Comparison of ENCODE assay signal across 15 cellular contexts in the genomic region with DNA sequence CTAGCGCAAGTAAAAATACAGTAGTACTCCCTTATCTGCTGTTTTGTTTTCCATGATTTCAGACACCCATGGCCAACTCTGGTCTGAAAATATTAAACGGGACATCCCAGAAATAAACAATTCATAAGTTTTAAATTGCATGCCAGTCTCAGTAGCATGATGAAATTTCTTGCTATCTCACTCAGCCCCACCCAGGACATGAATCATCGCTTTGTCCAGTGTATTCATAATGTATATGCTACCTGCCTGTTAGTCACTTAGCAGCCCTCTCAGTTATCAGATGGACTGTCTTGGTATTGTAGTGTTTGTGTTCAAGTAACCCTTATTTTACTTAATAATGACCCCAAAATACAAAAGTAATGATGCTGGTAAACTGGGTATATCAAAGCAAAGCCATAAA.
DNase-seq lines count a peak whose midpoint lies in the region; ATAC-seq and TF ChIP-seq lines count a peak whose summit lies in the region.
"Had no signal": no experiment of that assay in that cellular context is flagged by ENCODE, and none has a peak within 500 bp of the region (broad histone marks: within the 10 kb centered on the region; RNA-seq: fewer than 3 reads in every experiment).

No MANE protein-coding gene starts in this region.

- H3K27ac ChIP-seq in HCT116 (ENCODE audit: low read depth, low read length) (no peak overlapping the region), PC-9 (peak overlapping the region; percentile 88), WERI-Rb-1 (no peak overlapping the region)
- no peak overlapping the region for H3K27ac ChIP-seq in naive thymus-derived CD4-positive, alpha-beta T cell (ENCODE audit: low read depth, low read length)
- H3K27ac ChIP-seq: gastroesophageal sphincter, left lung had no signal

- TF ChIP-seq CTCF in HCT116 (IDR thresholded peaks at IDR 0.05 in 2 of 3, conservative IDR thresholded peaks at IDR 0.05 in 1 of 3; ENCODE audit: borderline replicate concordance in 1 of 3, insufficient read depth in 1 of 3, low read depth in 2 of 3, low read length in 2 of 3): no peak
- no peak for TF ChIP-seq CTCF in PC-9 (conservative IDR thresholded peaks at IDR 0.05)
- no peak for TF ChIP-seq CTCF in cardiac fibroblast (IDR thresholded peaks at IDR 0.05; ENCODE audit: low read depth, low read length)
- TF ChIP-seq CTCF in WERI-Rb-1 (IDR thresholded peaks at IDR 0.05; ENCODE audit: low read depth, low read length): no peak

- peaks cover 0 to 11% (median 5%) of the 10 kb centered on the region in 11 donors for H3K9me3 Mint-ChIP-seq in naive thymus-derived CD4-positive, alpha-beta T cell

- H3K4me1 Mint-ChIP-seq in naive thymus-derived CD4-positive, alpha-beta T cell: no peaks in the 10 kb centered on the region
- H3K4me1 Mint-ChIP-seq: activated B cell treated with CpG ODN at 0.5 μM for 24 hours had no signal

- intact Hi-C loops in HCT116 (cut with micrococcal nuclease): no loop called here
- intact Hi-C loops in PC-9 (cut with micrococcal nuclease; ENCODE audit: unreplicated experiment): no loop called here
- intact Hi-C loops in naive thymus-derived CD4-positive, alpha-beta T cell (cut with micrococcal nuclease): no loop called here

- H3K4me1 ChIP-seq in HCT116 (ENCODE audit: control insufficient read depth in 1 of 2, insufficient read depth in 2 of 2, low read length in 2 of 2) (peaks cover 9 to 13% of the 10 kb centered on the region in 2 experiments; a peak in 3 of 4 replicates), PC-9 (replicated peaks; ENCODE audit: insufficient read depth) (peaks cover 13% of the 10 kb centered on the region)
- no peaks in the 10 kb centered on the region for H3K4me1 ChIP-seq in naive thymus-derived CD4-positive, alpha-beta T cell (ENCODE audit: control insufficient read depth in 2 of 2, insufficient read depth in 2 of 2, low read length in 2 of 2)
- H3K4me1 ChIP-seq: gastroesophageal sphincter, left lung had no signal

- CTCF ChIA-PET in HCT116 (lab: Charles Lee): no interaction called here
- CTCF ChIA-PET in PC-9 (lab: Charles Lee): no interaction called here
- CTCF ChIA-PET in naive thymus-derived CD4-positive, alpha-beta T cell (lab: Charles Lee): no interaction called here

- H3K9me2 ChIP-seq in HCT116 (ENCODE audit: insufficient read depth): no peaks in the 10 kb centered on the region
- H3K9me2 ChIP-seq in PC-9 (ENCODE audit: insufficient read depth): no peaks in the 10 kb centered on the region

- peaks cover 8% of the 10 kb centered on the region; the same call in 1 of the 2 replicates for H3F3A ChIP-seq in PC-9 (ENCODE audit: insufficient read depth, low read depth)

- TF ChIP-seq POLR2A in HCT116 (IDR thresholded peaks at IDR 0.05; ENCODE audit: borderline replicate concordance, extremely low read depth, insufficient read depth, insufficient read length): no peak

- H3K4me2 ChIP-seq in HCT116 (ENCODE audit: low read length) (peak overlapping the region; percentile 65), PC-9 (peak overlapping the region; percentile 61)

- DNase-seq in HCT116 (ENCODE audit: low read depth, low spot score) (peak; percentile 88), PC-9 (peak; percentile 51 to 80), cardiac fibroblast (ENCODE audit: low read depth in 2 of 2) (peak; percentile 69 to 91), non-pigmented ciliary epithelial cell (ENCODE audit: low read depth) (peak; percentile 55), WERI-Rb-1 (no peak)
- DNase-seq in activated CD4-positive, CD25-positive, alpha-beta regulatory T cell treated with anti-CD3 and anti-CD28 coated beads, Interleukin-2, amount 50 U/mL, for 72 hours: no peak
- DNase-seq in naive thymus-derived CD4-positive, alpha-beta T cell: no peak
- DNase-seq: activated B cell treated with CpG ODN at 0.5 μM for 24 hours; caudate nucleus; DND-41; left lung; NCI-H2029 treated with DMSO at 0.1 percent for 48 hours; stimulated activated CD4-positive, alpha-beta T cell treated with anti-CD3 and anti-CD28 coated beads, Interleukin-2, amount 100 ng/mL, for 24 hours had no signal

- peaks cover 0 to 14% (median 0%) of the 10 kb centered on the region in 5 donors for H3K27me3 Mint-ChIP-seq in naive thymus-derived CD4-positive, alpha-beta T cell
- H3K27me3 Mint-ChIP-seq: activated B cell treated with CpG ODN at 0.5 μM for 24 hours; stimulated activated naive CD8-positive, alpha-beta T cell treated with anti-CD3 and anti-CD28 coated beads, Interleukin-15, Interleukin-2, amounts not matched to agents 100 ng/mL and 50 ng/mL, for 24 hours had no signal

- no peaks in the 10 kb centered on the region for H3K36me3 ChIP-seq in HCT116 (ENCODE audit: control insufficient read depth in 1 of 2, insufficient read depth in 2 of 2, low read length in 2 of 2)
- H3K36me3 ChIP-seq in PC-9 (ENCODE audit: low read depth): no peaks in the 10 kb centered on the region
- no peaks in the 10 kb centered on the region for H3K36me3 ChIP-seq in WERI-Rb-1
- no peaks in the 10 kb centered on the region for H3K36me3 ChIP-seq in naive thymus-derived CD4-positive, alpha-beta T cell (ENCODE audit: control insufficient read depth in 2 of 3, insufficient read depth in 3 of 3, low read length in 3 of 3)
- H3K36me3 ChIP-seq: gastroesophageal sphincter, left lung had no signal

- no peak overlapping the region for H3K4me3 Mint-ChIP-seq in naive thymus-derived CD4-positive, alpha-beta T cell
- H3K4me3 Mint-ChIP-seq: activated B cell treated with CpG ODN at 0.5 μM for 24 hours; stimulated activated naive CD8-positive, alpha-beta T cell treated with anti-CD3 and anti-CD28 coated beads, Interleukin-15, Interleukin-2, amounts not matched to agents 100 ng/mL and 50 ng/mL, for 24 hours had no signal

- H3K27me3 ChIP-seq in HCT116 (ENCODE audit: insufficient read depth, low read length) (no peaks in the 10 kb centered on the region), PC-9 (ENCODE audit: insufficient read depth, low read depth) (no peaks in the 10 kb centered on the region), WERI-Rb-1 (ENCODE audit: insufficient read depth, low read depth, severe bottlenecking) (no peaks in the 10 kb centered on the region)
- no peaks in the 10 kb centered on the region for H3K27me3 ChIP-seq in naive thymus-derived CD4-positive, alpha-beta T cell (ENCODE audit: control insufficient read depth in 2 of 2, insufficient read depth in 2 of 2, low read length in 2 of 2)
- H3K27me3 ChIP-seq: gastroesophageal sphincter, left lung had no signal

- TF ChIP-seq RAD21 in HCT116 (IDR thresholded peaks at IDR 0.05; ENCODE audit: low read depth): peak; percentile 23; the same call in 1 of the 2 replicates

- POLR2A ChIA-PET in HCT116 (lab: Charles Lee): no interaction called here
- POLR2A ChIA-PET in PC-9 (lab: Charles Lee; ENCODE audit: unreplicated experiment): no interaction called here
- POLR2A ChIA-PET in naive thymus-derived CD4-positive, alpha-beta T cell (lab: Charles Lee): no interaction called here

- no TSS peak for BruUV-seq in HCT116 (replicated peaks; lab: Mats Ljungman, UMichigan)
- no TSS peak for BruUV-seq in PC-9 (replicated peaks; lab: Mats Ljungman, UMichigan)

- no peaks in the 10 kb centered on the region for H3K36me3 Mint-ChIP-seq in naive thymus-derived CD4-positive, alpha-beta T cell

- RAD21 ChIA-PET in HCT116 (lab: Charles Lee; ENCODE audit: low non-redundant PET in 1 of 2, low total read pairs in 2 of 2, uncharacterized antibody in 2 of 2, unreplicated experiment in 2 of 2): no interaction called here

- peak; percentile 96 for ATAC-seq in HCT116
- no peak for ATAC-seq in naive thymus-derived CD4-positive, alpha-beta T cell
- ATAC-seq: gastroesophageal sphincter, left lung had no signal

- no peaks in the 10 kb centered on the region for H4K20me1 ChIP-seq in HCT116 (ENCODE audit: insufficient read depth)
- no peaks in the 10 kb centered on the region for H4K20me1 ChIP-seq in PC-9 (ENCODE audit: insufficient read depth)

- H3K79me2 ChIP-seq in HCT116 (ENCODE audit: insufficient read depth, low read length) (no peaks in the 10 kb centered on the region), PC-9 (ENCODE audit: low read depth) (no peaks in the 10 kb centered on the region)

- H2AFZ ChIP-seq in HCT116 (ENCODE audit: low read depth, low read length, poor library complexity, severe bottlenecking) (peak overlapping the region; percentile 90), PC-9 (peak overlapping the region; percentile 70)

- H3K9me3 ChIP-seq in HCT116 (ENCODE audit: control insufficient read depth in 1 of 2, insufficient read depth in 1 of 2, low read depth in 1 of 2, low read length in 2 of 2) (no peaks in the 10 kb centered on the region), PC-9 (ENCODE audit: insufficient read depth, low read depth) (peaks cover 8% of the 10 kb centered on the region), WERI-Rb-1 (ENCODE audit: severe bottlenecking) (no peaks in the 10 kb centered on the region)
- no peaks in the 10 kb centered on the region for H3K9me3 ChIP-seq in naive thymus-derived CD4-positive, alpha-beta T cell (ENCODE audit: control insufficient read depth in 2 of 3, low read length in 3 of 3)
- H3K9me3 ChIP-seq: gastroesophageal sphincter had no signal

- H3K9ac ChIP-seq in HCT116 (ENCODE audit: low read length): peak overlapping the region; percentile 31; the same call in 1 of the 2 replicates

- H3K4me3 ChIP-seq in HCT116 (replicated peaks in 1 of 2; ENCODE audit: low read depth in 1 of 2, low read length in 2 of 2) (peak overlapping the region in 1 of 2 experiments; percentile 18; a peak in 2 of 4 replicates), PC-9 (no peak overlapping the region), cardiac fibroblast (replicated peaks in 1 of 2; ENCODE audit: low read depth in 2 of 2, low read length in 2 of 2) (no peak overlapping the region), WERI-Rb-1 (ENCODE audit: low read depth, low read length) (no peak overlapping the region)
- no peak overlapping the region for H3K4me3 ChIP-seq in naive thymus-derived CD4-positive, alpha-beta T cell (ENCODE audit: low read length)
- H3K4me3 ChIP-seq: gastroesophageal sphincter, left lung had no signal

- H3K27ac Mint-ChIP-seq in naive thymus-derived CD4-positive, alpha-beta T cell: no peak overlapping the region
- H3K27ac Mint-ChIP-seq: activated B cell treated with CpG ODN at 0.5 μM for 24 hours; stimulated activated naive CD8-positive, alpha-beta T cell treated with anti-CD3 and anti-CD28 coated beads, Interleukin-15, Interleukin-2, amounts not matched to agents 100 ng/mL and 50 ng/mL, for 24 hours had no signal

TF ChIP-seq in HCT116, 20 proteins besides CTCF, POLR2A, EP300 and RAD21 (continues in another document):
- peak; percentile 86 for TF ChIP-seq FOSL1 (IDR thresholded peaks at IDR 0.05; ENCODE audit: low read depth)
- TF ChIP-seq SP1 (IDR thresholded peaks at IDR 0.05; ENCODE audit: low read depth): peak; percentile 81
- TF ChIP-seq CBX3 (IDR thresholded peaks at IDR 0.05; ENCODE audit: low read depth): peak; percentile 80; the same call in 1 of the 2 replicates

Comparison
In these comparisons a context has a peak if more than half of its experiments do, and no peak if none do; other contexts are left out.
1. DNase-seq: peak in HCT116 (single experiment), PC-9 (2 of 2), cardiac fibroblast (2 of 2) and non-pigmented ciliary epithelial cell (single experiment); none in activated CD4-positive, CD25-positive, alpha-beta regulatory T cell treated with anti-CD3 and anti-CD28 coated beads, Interleukin-2, amount 50 U/mL, for 72 hours (single experiment), WERI-Rb-1 (single experiment) and naive thymus-derived CD4-positive, alpha-beta T cell (0 of 9).